ENCODE assay signal across 8 cellular contexts in genomic region chr9:34375901-34376595, GRCh38. TPM values are rescaled to one million over a fixed set of nuclear protein-coding genes. Genes with fewer than 3 reads are reported as not detected.
DNase-seq lines count a peak whose midpoint lies in the region; ATAC-seq and TF ChIP-seq lines count a peak whose summit lies in the region.

No MANE protein-coding gene starts in this region.

- peak overlapping the region; percentile 10 for H3K9ac ChIP-seq in iPS-18a (ENCODE audit: low read length)

- no peak overlapping the region for H3K27ac ChIP-seq in iPS-18a (ENCODE audit: low read length)
- H3K27ac ChIP-seq in sigmoid colon: peak overlapping the region; percentile 79 to 92 (median 90)

- whole genome bisulfite sequencing in sigmoid colon, 2 donors: 2 to 8% methylated on average over 22 of the region's 22 CpGs

- H3K9me3 ChIP-seq in iPS-18a (ENCODE audit: control insufficient read depth, low read depth, low read length) (no peaks in the 10 kb centered on the region), sigmoid colon (no peaks in the 10 kb centered on the region)

- TF ChIP-seq CTCF in astrocyte of the spinal cord (IDR thresholded peaks at IDR 0.05; ENCODE audit: low read depth, low read length) (peak; percentile 1), sigmoid colon (IDR thresholded peaks at IDR 0.05) (peak in 1 of 4 experiments; percentile 14)

- intact Hi-C loops in sigmoid colon (cut with DNase I): loop anchor here (5.0 to 10.0 kb wide), 3 partner anchors 81 to 561 kb away; partner anchors contain the start of genes DNAI1, FAM219A and UBE2R2

- H3K4me1 ChIP-seq in iPS-18a (ENCODE audit: control insufficient read depth, low read depth, low read length): peaks cover 19% of the 10 kb centered on the region
- H3K4me1 ChIP-seq in sigmoid colon: peaks cover 0 to 75% (median 55%) of the 10 kb centered on the region in 4 donors

- TF ChIP-seq POLR2A in sigmoid colon (IDR thresholded peaks at IDR 0.05): no peak

- ATAC-seq in HG03354 (IDR thresholded peaks at IDR 0.05; ENCODE audit: poor library complexity, severe bottlenecking, unreplicated experiment): peak; percentile 35
- ATAC-seq in HG03039 (IDR thresholded peaks at IDR 0.05; ENCODE audit: unreplicated experiment): no peak
- no peak for ATAC-seq in HG03045 (IDR thresholded peaks at IDR 0.05; ENCODE audit: unreplicated experiment)

- in situ Hi-C loops in astrocyte of the spinal cord (cut with HindIII; ENCODE audit: low sequenced_read_pairs): no loop called here

- H3K27me3 ChIP-seq in iPS-18a (ENCODE audit: control insufficient read depth, insufficient read depth, low read length): peaks cover 40% of the 10 kb centered on the region
- no peaks in the 10 kb centered on the region for H3K27me3 ChIP-seq in sigmoid colon

- no peak for TF ChIP-seq EP300 in sigmoid colon (IDR thresholded peaks at IDR 0.05)

- DNase-seq in ELF-1 (ENCODE audit: low read depth, low spot score): peak; percentile 75
- DNase-seq in SK-N-DZ (ENCODE audit: low spot score): peak; percentile 59
- DNase-seq in astrocyte of the spinal cord (ENCODE audit: low read depth, low spot score): peak; percentile 22
- peak; percentile 80 for DNase-seq in sigmoid colon

- H3K36me3 ChIP-seq in iPS-18a (ENCODE audit: control insufficient read depth, low read depth, low read length) (no peaks in the 10 kb centered on the region), sigmoid colon (peaks cover 6 to 15% (median 12%) of the 10 kb centered on the region in 4 donors)

- H3K4me3 ChIP-seq in astrocyte of the spinal cord (ENCODE audit: low read depth, low read length): peak overlapping the region; percentile 67
- H3K4me3 ChIP-seq in iPS-18a (ENCODE audit: low read length): peak overlapping the region; percentile 69
- H3K4me3 ChIP-seq in sigmoid colon: peak overlapping the region; percentile 65 to 80 (median 78)

RNA-seq across cellular contexts. Expression of gene MYORG, which starts 0.7 kb away (rescaled TPM):
- 0.78 and 0.91 TPM in 2 replicates for polyA plus RNA-seq in SK-N-DZ (2014; cell fraction: cytosol; rRNA removed)
- polyA plus RNA-seq in SK-N-DZ (2014; cell fraction: nucleus; rRNA removed): 0.31 and 1.0 TPM in 2 replicates
- total RNA-seq in sigmoid colon: 10 to 100 TPM in 3 of 4 donors, 1 to 10 TPM in 1; 3.9 to 23.5 (median 20.0) TPM
- 10 to 100 TPM in 1 of 3 donors, 1 to 10 TPM in 2; 3.0 to 23.4 (median 5.5) TPM for polyA plus RNA-seq in sigmoid colon

RNA-seq across cellular contexts. Expression of gene NUDT2, which starts 46.7 kb away (rescaled TPM):
- polyA plus RNA-seq in SK-N-DZ (2014; cell fraction: cytosol; rRNA removed): 43.6 and 54.8 TPM in 2 replicates
- 22.1 and 28.3 TPM in 2 replicates for polyA plus RNA-seq in SK-N-DZ (2014; cell fraction: nucleus; rRNA removed)
- total RNA-seq in sigmoid colon: 10 to 100 TPM; 12.1 to 59.9 (median 36.1) TPM
- polyA plus RNA-seq in sigmoid colon: 10 to 100 TPM; 27.0 to 56.5 (median 35.6) TPM

RNA-seq across cellular contexts. Expression of gene KIF24, which starts 47.0 kb away (rescaled TPM):
- polyA plus RNA-seq in SK-N-DZ (2014; cell fraction: cytosol; rRNA removed): 5.3 and 7.5 TPM in 2 replicates
- polyA plus RNA-seq in SK-N-DZ (2014; cell fraction: nucleus; rRNA removed): 7.3 and 11.7 TPM in 2 replicates
- 1 to 10 TPM in 1 of 4 donors, under 1 TPM in 3; 0.28 to 1.4 (median 0.51) TPM for total RNA-seq in sigmoid colon
- polyA plus RNA-seq in sigmoid colon: 1 to 10 TPM in 1 of 3 donors, under 1 TPM in 2; under 0.01 to 1.6 (median 0.46) TPM

Comparison
In these comparisons a context has a peak if more than half of its experiments do, and no peak if none do; other contexts are left out.
1. DNase-seq: peak in every context shown above with its lines; median percentile 80 in sigmoid colon; 75 in ELF-1; 59 in SK-N-DZ; 22 in astrocyte of the spinal cord.